8 cellular contexts compared by ENCODE assay signal in the genomic region with DNA sequence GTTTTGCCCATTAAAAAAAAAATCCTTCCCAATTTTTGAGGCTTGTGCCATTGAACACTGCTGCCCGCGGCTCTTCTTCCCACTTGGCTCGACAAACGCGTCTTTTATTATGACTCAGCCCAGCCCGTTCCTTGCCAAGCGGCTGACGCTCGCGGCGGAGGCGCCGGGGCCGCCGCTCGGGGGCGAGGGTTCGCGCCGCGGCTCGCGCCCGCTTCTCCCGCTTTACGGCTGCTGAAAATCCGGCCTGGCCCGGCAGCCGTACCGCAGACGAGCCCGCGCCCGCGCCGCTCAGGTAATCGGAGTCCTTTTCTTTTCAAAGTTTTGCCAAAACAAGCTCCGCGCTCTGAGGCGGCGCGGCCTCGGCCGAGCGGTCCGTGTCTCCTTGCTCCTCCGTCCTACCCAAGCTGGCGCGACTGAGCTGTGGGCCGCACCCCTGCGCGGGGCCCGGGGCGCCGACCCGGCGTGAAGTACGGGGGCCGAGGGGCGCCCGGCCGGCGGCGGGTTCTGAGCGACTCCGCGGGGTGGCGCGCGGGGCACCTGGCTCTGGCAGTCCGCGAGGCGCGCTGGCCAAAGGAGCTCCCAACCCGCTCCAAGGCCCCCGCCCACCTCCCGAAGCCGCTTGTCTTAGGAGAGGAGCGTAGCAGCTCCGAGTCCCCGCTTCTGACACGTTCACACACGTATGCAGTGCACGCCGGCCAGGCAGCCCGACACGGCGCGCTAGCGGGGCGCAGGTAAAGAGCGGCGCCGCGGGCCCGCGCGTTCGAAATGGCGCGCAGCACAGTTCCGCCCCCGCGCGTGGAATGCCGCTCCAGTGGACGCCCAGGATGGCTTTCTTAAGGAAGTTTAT.
DNase-seq lines count a peak whose midpoint lies in the region; ATAC-seq and TF ChIP-seq lines count a peak whose summit lies in the region.

No MANE protein-coding gene starts in this region.

- no peaks in the 10 kb centered on the region for H3K27me3 Mint-ChIP-seq in brain

- H3K9me3 ChIP-seq in iPS DF 6.9 (ENCODE audit: control insufficient read depth, insufficient read depth, low read length), result no peaks in the 10 kb centered on the region

- no peaks in the 10 kb centered on the region for H3K27me3 ChIP-seq in iPS DF 6.9 (ENCODE audit: control insufficient read depth, insufficient read depth, low read length)

- peak; percentile 65 for DNase-seq in GM10266 (ENCODE audit: extremely low spot score)
- DNase-seq in NCI-H1048 (lab: John Stamatoyannopoulos, UW), result peak; percentile 47
- peak; percentile 68 for DNase-seq in SKM-1 treated with dmso at 0.1 percent for 144 hours (lab: John Stamatoyannopoulos, UW; ENCODE audit: unreplicated experiment)
- DNase-seq in iPS DF 6.9 (ENCODE audit: low read depth, low spot score), result no peak
- peak; percentile 58 for DNase-seq in retinal pigment epithelial cell (ENCODE audit: low read depth)
- DNase-seq in T-helper 9 cell, result no peak

- peak; percentile 76 for ATAC-seq in HG02610 (IDR thresholded peaks at IDR 0.05; ENCODE audit: unreplicated experiment)

- no peaks in the 10 kb centered on the region; the same call in 1 of the 2 replicates for H3K4me1 ChIP-seq in iPS DF 6.9 (ENCODE audit: control insufficient read depth, insufficient read depth, low read length)

- no peaks in the 10 kb centered on the region for H3K36me3 Mint-ChIP-seq in brain

- H3K4me3 Mint-ChIP-seq in brain, result peak overlapping the region; percentile 82 to 91 (median 86)

- peak overlapping the region; percentile 94 to 98 (median 96) for H3K27ac Mint-ChIP-seq in brain

- H3K4me3 ChIP-seq in iPS DF 6.9 (ENCODE audit: low read length), result peak overlapping the region; percentile 56; the same call in 1 of the 2 replicates
- peak overlapping the region; percentile 65 for H3K4me3 ChIP-seq in retinal pigment epithelial cell (ENCODE audit: low read length)

- no peaks in the 10 kb centered on the region for H3K36me3 ChIP-seq in iPS DF 6.9 (ENCODE audit: control insufficient read depth, insufficient read depth, low read length)

- peak; percentile 9 for TF ChIP-seq CTCF in GM10266 (IDR thresholded peaks at IDR 0.05; ENCODE audit: control insufficient read depth, insufficient read depth, low read depth, missing control alignments)
- peak in 1 of 2 experiments; percentile 20 for TF ChIP-seq CTCF in brain (conservative IDR thresholded peaks at IDR 0.05)
- TF ChIP-seq CTCF in retinal pigment epithelial cell (conservative IDR thresholded peaks at IDR 0.05; ENCODE audit: low read depth, low read length), result no peak

- no CpG with 5 or more reads among the region's 107 CpGs for WGBS in iPS DF 6.9 (ENCODE audit: insufficient coverage, insufficient read length)

- no peak overlapping the region for H3K27ac ChIP-seq in iPS DF 6.9 (ENCODE audit: low read length)

- H3K9me3 Mint-ChIP-seq in brain, result no peaks in the 10 kb centered on the region

- H3K4me1 Mint-ChIP-seq in brain, result peaks cover 25% of the 10 kb centered on the region

Comparison
In these comparisons a context has a peak if more than half of its experiments do, and no peak if none do; other contexts are left out.
1. DNase-seq: peak in GM10266 (single experiment), NCI-H1048 (single experiment), SKM-1 treated with dmso at 0.1 percent for 144 hours (single experiment) and retinal pigment epithelial cell (single experiment); none in iPS DF 6.9 (single experiment) and T-helper 9 cell (single experiment).